ENCODE assay signal across 14 cellular contexts in genomic region chr4:165415910-165416309, GRCh38. TPM values are rescaled to one million over a fixed set of nuclear protein-coding genes. Genes with fewer than 3 reads are reported as not detected.
"Had no signal": no experiment of that assay in that cellular context is flagged by ENCODE, and none has a peak within 500 bp of the region (broad histone marks: within the 10 kb centered on the region; RNA-seq: fewer than 3 reads in every experiment).

No MANE protein-coding gene starts in this region.

- H3K27ac Mint-ChIP-seq: activated CD4-positive, alpha-beta T cell treated with anti-CD3 and anti-CD28 coated beads, Interleukin-2, amount 10 ng/mL, durations not matched to agents 7 days and 5 days; memory B cell; natural killer cell treated with Interleukin-12 subunit alpha and Interleukin-12 subunit beta and Interleukin-15 and Interleukin-18, amount 100 ng/mL, for 72 hours; T-helper 17 cell had no signal

- ATAC-seq: left lung; natural killer cell treated with Interleukin-12 subunit alpha and Interleukin-12 subunit beta and Interleukin-15 and Interleukin-18, amount 100 ng/mL, for 72 hours; T-helper 17 cell had no signal

- H3K36me3 ChIP-seq: esophagus muscularis mucosa, left lung, ovary, stomach had no signal

- H3K4me1 Mint-ChIP-seq: activated CD4-positive, alpha-beta T cell treated with anti-CD3 and anti-CD28 coated beads, Interleukin-2, amount 10 ng/mL, durations not matched to agents 7 days and 5 days; central memory CD8-positive, alpha-beta T cell; memory B cell; T-helper 17 cell had no signal

- H3K9me3 ChIP-seq: esophagus muscularis mucosa, left lung, ovary, stomach had no signal

- H3K36me3 Mint-ChIP-seq: memory B cell; natural killer cell treated with Interleukin-12 subunit alpha and Interleukin-12 subunit beta and Interleukin-15 and Interleukin-18, amount 100 ng/mL, for 72 hours had no signal

- H3K4me3 Mint-ChIP-seq: activated CD4-positive, alpha-beta T cell treated with anti-CD3 and anti-CD28 coated beads, Interleukin-2, amount 10 ng/mL, durations not matched to agents 7 days and 5 days; central memory CD8-positive, alpha-beta T cell; memory B cell; natural killer cell treated with Interleukin-12 subunit alpha and Interleukin-12 subunit beta and Interleukin-15 and Interleukin-18, amount 100 ng/mL, for 72 hours; T-helper 17 cell had no signal

- H3K4me3 ChIP-seq: esophagus muscularis mucosa, left lung, ovary, stomach had no signal

- H3K4me1 ChIP-seq: left lung, stomach had no signal

- H3K9me3 Mint-ChIP-seq: activated CD4-positive, alpha-beta T cell treated with anti-CD3 and anti-CD28 coated beads, Interleukin-2, amount 10 ng/mL, durations not matched to agents 7 days and 5 days; central memory CD8-positive, alpha-beta T cell; memory B cell; natural killer cell treated with Interleukin-12 subunit alpha and Interleukin-12 subunit beta and Interleukin-15 and Interleukin-18, amount 100 ng/mL, for 72 hours had no signal

- H3K27ac ChIP-seq: esophagus muscularis mucosa, left lung, ovary, stomach had no signal

- H3K27me3 ChIP-seq: esophagus muscularis mucosa, left lung, ovary, stomach had no signal

- DNase-seq: activated CD4-positive, alpha-beta T cell treated with anti-CD3 and anti-CD28 coated beads, Interleukin-2, amount 10 ng/mL, durations not matched to agents 7 days and 5 days; activated CD4-positive, CD25-positive, alpha-beta regulatory T cell; activated naive CD4-positive, alpha-beta T cell treated with anti-CD3 and anti-CD28 coated beads, Interleukin-2, amount 50 U/mL, for 16 hours; glutamatergic neuron; left lung; ovary; stimulated activated CD4-positive, alpha-beta T cell treated with anti-CD3 and anti-CD28 coated beads, Interleukin-15, amount 100 ng/mL, for 24 hours; stimulated activated CD4-positive, alpha-beta T cell treated with anti-CD3 and anti-CD28 coated beads, Interleukin-4, amount 100 ng/mL, for 24 hours; stomach; T-helper 17 cell had no signal

RNA-seq across cellular contexts. Expression of gene CPE, which starts 37.1 kb away (rescaled TPM):
- total RNA-seq: activated CD4-positive, alpha-beta T cell treated with anti-CD3 and anti-CD28 coated beads, Interleukin-2, amount 10 ng/mL, durations not matched to agents 7 days and 5 days; natural killer cell treated with Interleukin-12 subunit alpha and Interleukin-12 subunit beta and Interleukin-15 and Interleukin-18, amount 100 ng/mL, for 72 hours; T-helper 17 cell had no signal
